14 cellular contexts compared by ENCODE assay signal in genomic region chr1:67439277-67440029, GRCh38.
"Had no signal": no experiment of that assay in that cellular context is flagged by ENCODE, and none has a peak within 500 bp of the region (broad histone marks: within the 10 kb centered on the region; RNA-seq: fewer than 3 reads in every experiment).

No MANE protein-coding gene starts in this region.

- H3K4me3 Mint-ChIP-seq: activated CD4-positive, alpha-beta T cell treated with anti-CD3 and anti-CD28 coated beads, Interleukin-2, amount 10 ng/mL, durations not matched to agents 24 days and 14 days; neural crest cell; stimulated activated naive CD8-positive, alpha-beta T cell treated with anti-CD3 and anti-CD28 coated beads, Interleukin-15, amount 100 ng/mL, for 72 hours; WTC11 had no signal

- H3K36me3 ChIP-seq: adrenal gland, esophagus squamous epithelium, ovary had no signal

- H3K36me3 Mint-ChIP-seq: WTC11 had no signal

- H3K4me1 Mint-ChIP-seq: neural crest cell had no signal

- H3K9me3 ChIP-seq: adrenal gland, esophagus squamous epithelium, ovary, testis had no signal

- H3K4me1 ChIP-seq: foreskin keratinocyte, testis had no signal

- DNase-seq: activated CD4-positive, alpha-beta T cell treated with anti-CD3 and anti-CD28 coated beads, Interleukin-2, amount 10 ng/mL, durations not matched to agents 24 days and 14 days; activated naive CD4-positive, alpha-beta T cell treated with Interleukin-2 at 50 U/mL for 16 hours; adrenal gland; esophagus squamous epithelium; head of caudate nucleus; left ventricle myocardium superior; ovary; stimulated activated CD4-positive, alpha-beta T cell treated with anti-CD3 and anti-CD28 coated beads, Interleukin-4, amount 100 ng/mL, for 4 hours; stimulated activated naive CD8-positive, alpha-beta T cell treated with anti-CD3 and anti-CD28 coated beads, Interleukin-15, amount 100 ng/mL, for 72 hours; T1000; testis had no signal

- H3K4me3 ChIP-seq: adrenal gland, esophagus squamous epithelium, ovary, testis had no signal

- H3K27ac Mint-ChIP-seq: activated CD4-positive, alpha-beta T cell treated with anti-CD3 and anti-CD28 coated beads, Interleukin-2, amount 10 ng/mL, durations not matched to agents 24 days and 14 days; stimulated activated naive CD8-positive, alpha-beta T cell treated with anti-CD3 and anti-CD28 coated beads, Interleukin-15, amount 100 ng/mL, for 72 hours; WTC11 had no signal

- H3K27me3 ChIP-seq: adrenal gland, esophagus squamous epithelium, foreskin keratinocyte, ovary, testis had no signal

- H3K9me3 Mint-ChIP-seq: neural crest cell; stimulated activated naive CD8-positive, alpha-beta T cell treated with anti-CD3 and anti-CD28 coated beads, Interleukin-15, amount 100 ng/mL, for 72 hours; WTC11 had no signal

- H3K27me3 Mint-ChIP-seq: activated CD4-positive, alpha-beta T cell treated with anti-CD3 and anti-CD28 coated beads, Interleukin-2, amount 10 ng/mL, durations not matched to agents 24 days and 14 days; stimulated activated naive CD8-positive, alpha-beta T cell treated with anti-CD3 and anti-CD28 coated beads, Interleukin-15, amount 100 ng/mL, for 72 hours had no signal

- ATAC-seq: foreskin keratinocyte; left ventricle myocardium superior; stimulated activated naive CD8-positive, alpha-beta T cell treated with anti-CD3 and anti-CD28 coated beads, Interleukin-15, amount 100 ng/mL, for 72 hours; WTC11 had no signal

- H3K27ac ChIP-seq: adrenal gland, esophagus squamous epithelium, foreskin keratinocyte, ovary, testis had no signal
